Comparison of ENCODE assay signal across 8 cellular contexts in genomic region chr11:61816736-61817455, GRCh38. TPM values are rescaled to one million over a fixed set of nuclear protein-coding genes. Genes with fewer than 3 reads are reported as not detected.
DNase-seq lines count a peak whose midpoint lies in the region; ATAC-seq, FAIRE-seq and TF ChIP-seq lines count a peak whose summit lies in the region.

Gene FADS1, minus strand, starts transcription at chr11:61817003. Its CDS starts 74 bp downstream, at chr11:61816929.

- FAIRE-seq in A549 (lab: Jason Lieb, UNC) (no peak), keratinocyte (lab: Jason Lieb, UNC) (no peak)

- WGBS in A549 (ENCODE audit: missing lambda C conversion rate) = 0% methylated on average over 6 of the region's 73 CpGs

- H4K20me1 ChIP-seq in keratinocyte (ENCODE audit: control insufficient read depth, extremely low read depth, insufficient read depth, low read length) = no peaks in the 10 kb centered on the region

- CTCF ChIA-PET in A549 (lab: Yijun Ruan, JAX) = interaction anchor here (0.8 to 10.5 kb wide), 17 partner anchors 10 to 291 kb away, joined by 3 to 145 read pairs (median 5); partner anchors contain the start of genes FADS2, FEN1 and TMEM258

- H3K9me3 ChIP-seq in A549 (no peaks in the 10 kb centered on the region), keratinocyte (ENCODE audit: control insufficient read depth, low read depth, low read length) (no peaks in the 10 kb centered on the region)

- peaks cover 0 to 7% of the 10 kb centered on the region in 2 experiments for H3K36me3 ChIP-seq in keratinocyte (ENCODE audit: control insufficient read depth in 2 of 2, extremely low read depth in 1 of 2, insufficient read depth in 2 of 2, low read length in 2 of 2)

- TF ChIP-seq EP300 in A549 (IDR thresholded peaks at IDR 0.05) = 0 out of 5 replicates have a peak, but pooled peaks of 1 of the 2 experiments have one; percentile 10

- peak within 1 kb of the TSS; percentile 86 for H3K9ac ChIP-seq in keratinocyte (ENCODE audit: control insufficient read depth, extremely low read depth, insufficient read depth, low read length)

- TF ChIP-seq RAD21 in A549 (conservative IDR thresholded peaks at IDR 0.05 in 1 of 2, IDR thresholded peaks at IDR 0.05 in 1 of 2) = peak; percentile 42 to 60; a peak in 4 of 5 replicates

- no peaks in the 10 kb centered on the region for H3K27me3 ChIP-seq in keratinocyte (ENCODE audit: control insufficient read depth, extremely low read depth, insufficient read depth, low read length)

- H3K4me3 ChIP-seq in A549 (peak within 1 kb of the TSS; percentile 83), keratinocyte (ENCODE audit: control insufficient read depth in 2 of 3, extremely low read depth in 1 of 3, insufficient read depth in 2 of 3, low read depth in 1 of 3, low read length in 3 of 3) (peak within 1 kb of the TSS; percentile 42 to 76 (median 70))

- TF ChIP-seq CTCF in A549 (IDR thresholded peaks at IDR 0.05) (peak; percentile 76), keratinocyte (optimal IDR thresholded peaks at IDR 0.05 in 1 of 3, IDR thresholded peaks at IDR 0.05 in 1 of 3, conservative IDR thresholded peaks at IDR 0.05 in 1 of 3; ENCODE audit: extremely low read depth in 1 of 3, insufficient read depth in 2 of 3, low read length in 3 of 3) (peak; percentile 29 to 63 (median 41))

- DNase-seq in A549 (ENCODE audit: low read depth in 1 of 2, low spot score in 1 of 2) (peak; percentile 96 to 97), NCI-H226 (peak; percentile 94), cerebellar cortex (ENCODE audit: low spot score) (peak; percentile 87), keratinocyte (ENCODE audit: low read depth, low spot score) (no peak)
- peak; percentile 51 to 76 for DNase-seq in stimulated activated CD4-positive, alpha-beta T cell treated with anti-CD3 and anti-CD28 coated beads, Interleukin-12 subunit alpha, Interleukin-12 subunit beta, amount 100 ng/mL, for 24 hours (ENCODE audit: low read depth in 2 of 2)

- H3K27ac ChIP-seq in A549 (peak within 1 kb of the TSS; percentile 98 to 99), keratinocyte (ENCODE audit: control insufficient read depth, insufficient read depth, low read length) (peak within 1 kb of the TSS; percentile 72)

- peak; percentile 67 to 75 for ATAC-seq in A549
- ATAC-seq in HG03139 (IDR thresholded peaks at IDR 0.05; ENCODE audit: unreplicated experiment) = peak; percentile 38
- ATAC-seq in activated CD4-positive, CD25-positive, alpha-beta regulatory T cell treated with anti-CD3 and anti-CD28 coated beads, Interleukin-2, amount 50 U/mL, for 24 hours = peak; percentile 65 to 67

- H2AFZ ChIP-seq in keratinocyte (ENCODE audit: control insufficient read depth, low read length) = peak within 1 kb of the TSS; percentile 70

- TF ChIP-seq POLR2A in A549 (IDR thresholded peaks at IDR 0.05; ENCODE audit: low read length) (peak; percentile 53), GM18526 (IDR thresholded peaks at IDR 0.05; ENCODE audit: extremely low read depth, insufficient read length) (peak; percentile 31)

- H3K9me1 ChIP-seq in keratinocyte (ENCODE audit: control insufficient read depth, extremely low read depth, insufficient read depth, low read length) = no peaks in the 10 kb centered on the region

- peak within 1 kb of the TSS; percentile 89 for H3K4me2 ChIP-seq in A549
- H3K4me2 ChIP-seq in keratinocyte (ENCODE audit: control insufficient read depth, extremely low read depth, insufficient read depth, low read depth, low read length) = peak within 1 kb of the TSS; percentile 95

- dilution Hi-C loops in keratinocyte (cut with MboI; ENCODE audit: extremely low pct_ligation_motif_present, low sequenced_read_pairs) = no loop called here

- no peaks in the 10 kb centered on the region for H3K79me2 ChIP-seq in keratinocyte (ENCODE audit: control insufficient read depth, insufficient read depth, low read length)

- H3K4me1 ChIP-seq in A549 (peaks cover 44% of the 10 kb centered on the region), keratinocyte (ENCODE audit: control insufficient read depth, extremely low read depth, insufficient read depth, low read length) (peaks cover 40% of the 10 kb centered on the region)

- POLR2A ChIA-PET in A549 (lab: Yijun Ruan, JAX) = interaction anchor here (0.6 to 6.0 kb wide), 6 partner anchors 11 to 420 kb away, joined by 3 to 71 read pairs (median 5); partner anchors contain the start of gene FADS2

TF ChIP-seq in A549, 52 proteins besides CTCF, POLR2A, EP300 and RAD21 (continues in another document):
- TF ChIP-seq MAX (IDR thresholded peaks at IDR 0.05) = peak; percentile 97
- TF ChIP-seq FOSL2 (IDR thresholded peaks at IDR 0.05) = no peak
- TF ChIP-seq FOSL2 (CRISPR knock-in tag; IDR thresholded peaks at IDR 0.05) = peak; percentile 45
- TF ChIP-seq TFCP2L1 (CRISPR knock-in tag; IDR thresholded peaks at IDR 0.05) = 0 out of 2 replicates have a peak, but pooled peaks have one; percentile 20
- no peak for TF ChIP-seq POLR2AphosphoS2 (conservative IDR thresholded peaks at IDR 0.05; ENCODE audit: low read length)
- no peak for TF ChIP-seq NR3C1 (IDR thresholded peaks at IDR 0.05)
- TF ChIP-seq, protein P1, sequence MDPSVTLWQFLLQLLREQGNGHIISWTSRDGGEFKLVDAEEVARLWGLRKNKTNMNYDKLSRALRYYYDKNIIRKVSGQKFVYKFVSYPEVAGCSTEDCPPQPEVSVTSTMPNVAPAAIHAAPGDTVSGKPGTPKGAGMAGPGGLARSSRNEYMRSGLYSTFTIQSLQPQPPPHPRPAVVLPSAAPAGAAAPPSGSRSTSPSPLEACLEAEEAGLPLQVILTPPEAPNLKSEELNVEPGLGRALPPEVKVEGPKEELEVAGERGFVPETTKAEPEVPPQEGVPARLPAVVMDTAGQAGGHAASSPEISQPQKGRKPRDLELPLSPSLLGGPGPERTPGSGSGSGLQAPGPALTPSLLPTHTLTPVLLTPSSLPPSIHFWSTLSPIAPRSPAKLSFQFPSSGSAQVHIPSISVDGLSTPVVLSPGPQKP (IDR thresholded peaks at IDR 0.05; ENCODE audit: low read depth, low read length) = no peak
- TF ChIP-seq EHF (CRISPR knock-in tag; IDR thresholded peaks at IDR 0.05) = no peak
- no peak for TF ChIP-seq CBX8 (IDR thresholded peaks at IDR 0.05)
- TF ChIP-seq CHD2 (IDR thresholded peaks at IDR 0.05; ENCODE audit: low read length, partially characterized antibody) = peak; percentile 76
- TF ChIP-seq FOSB (CRISPR knock-in tag; IDR thresholded peaks at IDR 0.05) = no peak
- no peak for TF ChIP-seq ZFP36 (IDR thresholded peaks at IDR 0.05; ENCODE audit: borderline replicate concordance, partially characterized antibody)
- TF ChIP-seq HEYL (CRISPR knock-in tag; IDR thresholded peaks at IDR 0.05) = no peak
- TF ChIP-seq NFE2L2 (conservative IDR thresholded peaks at IDR 0.05; ENCODE audit: low read length) = no peak
- peak; percentile 84; the same call in 1 of the 2 replicates for TF ChIP-seq E2F6 (IDR thresholded peaks at IDR 0.05; ENCODE audit: borderline replicate concordance, low read depth)
- TF ChIP-seq, protein P2, sequence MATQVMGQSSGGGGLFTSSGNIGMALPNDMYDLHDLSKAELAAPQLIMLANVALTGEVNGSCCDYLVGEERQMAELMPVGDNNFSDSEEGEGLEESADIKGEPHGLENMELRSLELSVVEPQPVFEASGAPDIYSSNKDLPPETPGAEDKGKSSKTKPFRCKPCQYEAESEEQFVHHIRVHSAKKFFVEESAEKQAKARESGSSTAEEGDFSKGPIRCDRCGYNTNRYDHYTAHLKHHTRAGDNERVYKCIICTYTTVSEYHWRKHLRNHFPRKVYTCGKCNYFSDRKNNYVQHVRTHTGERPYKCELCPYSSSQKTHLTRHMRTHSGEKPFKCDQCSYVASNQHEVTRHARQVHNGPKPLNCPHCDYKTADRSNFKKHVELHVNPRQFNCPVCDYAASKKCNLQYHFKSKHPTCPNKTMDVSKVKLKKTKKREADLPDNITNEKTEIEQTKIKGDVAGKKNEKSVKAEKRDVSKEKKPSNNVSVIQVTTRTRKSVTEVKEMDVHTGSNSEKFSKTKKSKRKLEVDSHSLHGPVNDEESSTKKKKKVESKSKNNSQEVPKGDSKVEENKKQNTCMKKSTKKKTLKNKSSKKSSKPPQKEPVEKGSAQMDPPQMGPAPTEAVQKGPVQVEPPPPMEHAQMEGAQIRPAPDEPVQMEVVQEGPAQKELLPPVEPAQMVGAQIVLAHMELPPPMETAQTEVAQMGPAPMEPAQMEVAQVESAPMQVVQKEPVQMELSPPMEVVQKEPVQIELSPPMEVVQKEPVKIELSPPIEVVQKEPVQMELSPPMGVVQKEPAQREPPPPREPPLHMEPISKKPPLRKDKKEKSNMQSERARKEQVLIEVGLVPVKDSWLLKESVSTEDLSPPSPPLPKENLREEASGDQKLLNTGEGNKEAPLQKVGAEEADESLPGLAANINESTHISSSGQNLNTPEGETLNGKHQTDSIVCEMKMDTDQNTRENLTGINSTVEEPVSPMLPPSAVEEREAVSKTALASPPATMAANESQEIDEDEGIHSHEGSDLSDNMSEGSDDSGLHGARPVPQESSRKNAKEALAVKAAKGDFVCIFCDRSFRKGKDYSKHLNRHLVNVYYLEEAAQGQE (IDR thresholded peaks at IDR 0.05) = peak; percentile 79
- TF ChIP-seq JUNB (IDR thresholded peaks at IDR 0.05) = no peak

RNA-seq across cellular contexts. Expression of gene FADS1, which starts in this region (rescaled TPM):
- 163 and 175 TPM in 2 replicates for polyA plus RNA-seq in A549 (2011; rRNA removed)
- polyA plus RNA-seq in A549 (2012; cell fraction: cytosol; rRNA removed) = 87.7 and 130 TPM in 2 replicates
- 112 and 123 TPM in 2 replicates for polyA plus RNA-seq in A549 (2012; cell fraction: nucleus; rRNA removed)
- polyA plus RNA-seq in A549 (2017; fragmentation: RNase III; extraction: RNeasy Plus Mini Kit Qiagen cat#74134 plus additional on column Dnase treatment) = 121 to 205 TPM (median 189 TPM) in 3 replicates
- 286 and 310 TPM in 2 replicates for polyA minus RNA-seq in A549 (2011; rRNA and poly(A)+ RNA removed)
- 19.0 to 34.0 TPM (median 32.0 TPM) in 3 replicates for polyA plus RNA-seq in keratinocyte
- 1.1 TPM for polyA plus RNA-seq in keratinocyte (2011; ENCODE audit: low read depth)
- 12.4 and 14.9 TPM in 2 replicates for polyA plus RNA-seq in keratinocyte (2011; cell fraction: cytosol; rRNA removed)
- 13.5 and 15.2 TPM in 2 replicates for polyA plus RNA-seq in keratinocyte (2011; cell fraction: nucleus; rRNA removed)
- 1.1 and 21.8 TPM in 2 replicates for polyA plus RNA-seq in keratinocyte (2012; ENCODE audit: low replicate concordance)
- 25.3 to 40.2 TPM (median 32.8 TPM) in 3 replicates for polyA minus RNA-seq in keratinocyte
- polyA minus RNA-seq in keratinocyte (2011; cell fraction: cytosol; rRNA and poly(A)+ RNA removed) = 24.4 TPM
- polyA minus RNA-seq in keratinocyte (2011; cell fraction: nucleus; rRNA and poly(A)+ RNA removed) = 14.0 and 19.5 TPM in 2 replicates
